ENCODE assay signal across 8 cellular contexts in genomic region chr1:151372411-151372934, GRCh38. TPM values are rescaled to one million over a fixed set of nuclear protein-coding genes. Genes with fewer than 3 reads are reported as not detected.
A peak's percentile ranks its signal among the peaks of the same experiment; 100 is the strongest.
DNase-seq lines count a peak whose midpoint lies in the region; TF ChIP-seq lines count a peak whose summit lies in the region.

SELENBP1 (minus strand) TSS chr1:151372705; CDS start chr1:151372641, 64 bp downstream.

- H3K36me3 Mint-ChIP-seq in Caco-2 (ENCODE audit: insufficient read depth, unreplicated experiment), result no peaks in the 10 kb centered on the region

- H3K27me3 ChIP-seq in Caco-2 (replicated peaks; ENCODE audit: control insufficient read depth, insufficient read depth, low read length) (no peaks in the 10 kb centered on the region), layer of hippocampus (ENCODE audit: control insufficient read depth, insufficient read depth, low read length) (no peaks in the 10 kb centered on the region), subcutaneous abdominal adipose tissue (ENCODE audit: control insufficient read depth in 5 of 5, insufficient read depth in 4 of 5, low read length in 5 of 5) (no peaks in the 10 kb centered on the region)

- POLR2A ChIA-PET in Caco-2 (lab: Charles Lee), result interaction anchor here (0.6 kb wide), 3 partner anchors 13 to 616 kb away, joined by 6 to 7 read pairs (median 7); no protein-coding TSS in a partner anchor

- no TSS peak for BruUV-seq in Caco-2 (replicated peaks; lab: Mats Ljungman, UMichigan)

- H3K9ac ChIP-seq in subcutaneous abdominal adipose tissue (ENCODE audit: low read length in 5 of 5), result peak within 1 kb of the TSS; percentile 40 to 84 (median 75)

- H3K27me3 Mint-ChIP-seq in Caco-2 (ENCODE audit: insufficient read depth, unreplicated experiment), result no peaks in the 10 kb centered on the region

- H3K9me3 ChIP-seq in Caco-2, result no peaks in the 10 kb centered on the region
- H3K9me3 ChIP-seq in subcutaneous abdominal adipose tissue (ENCODE audit: control insufficient read depth in 5 of 5, low read length in 5 of 5), result no peaks in the 10 kb centered on the region

- H3K9me3 Mint-ChIP-seq in Caco-2 (ENCODE audit: unreplicated experiment), result no peaks in the 10 kb centered on the region

- TF ChIP-seq CTCF in Caco-2 (IDR thresholded peaks at IDR 0.05; ENCODE audit: insufficient read depth in 1 of 2, low read depth in 1 of 2, low read length in 1 of 2, severe bottlenecking in 1 of 2, unreplicated experiment in 1 of 2), result no peak

- intact Hi-C loops in Caco-2 (cut with micrococcal nuclease; ENCODE audit: unreplicated experiment), result no loop called here

- CTCF ChIA-PET in Caco-2 (lab: Charles Lee), result interaction anchor here (0.6 to 1.2 kb wide), 2 partner anchors 22 to 72 kb away, joined by 3 read pairs; no protein-coding TSS in a partner anchor

- H3K27ac ChIP-seq in layer of hippocampus (ENCODE audit: low read depth, low read length) (peak within 1 kb of the TSS; percentile 84), subcutaneous abdominal adipose tissue (ENCODE audit: low read depth, low read length) (peak within 1 kb of the TSS; percentile 97)

- H3K4me3 Mint-ChIP-seq in Caco-2 (ENCODE audit: unreplicated experiment), result peak within 1 kb of the TSS; percentile 74

- H3K4me1 Mint-ChIP-seq in Caco-2 (ENCODE audit: low read depth, unreplicated experiment), result peaks cover 13% of the 10 kb centered on the region

- H3K4me3 ChIP-seq in Caco-2 (ENCODE audit: low read depth, low read length) (peak within 1 kb of the TSS; percentile 43), subcutaneous abdominal adipose tissue (ENCODE audit: low read depth in 1 of 5, low read length in 5 of 5) (peak within 1 kb of the TSS; percentile 66 to 85 (median 80))

- DNase-seq in Caco-2 (peak; percentile 74 to 80), NCI-H2196 (lab: John Stamatoyannopoulos, UW; ENCODE audit: unreplicated experiment) (peak; percentile 93), dermis blood vessel endothelial cell (peak; percentile 40), GM19238 (ENCODE audit: insufficient read length, low spot score) (no peak)
- no peak for DNase-seq in activated CD4-positive, alpha-beta T cell treated with anti-CD3 and anti-CD28 coated beads, Interleukin-2, amount 50 U/mL, for 4 hours
- DNase-seq in activated CD8-positive, alpha-beta memory T cell treated with anti-CD3 and anti-CD28 coated beads for 24 hours, result no peak

- peaks cover 14% of the 10 kb centered on the region for H3K4me1 ChIP-seq in Caco-2
- H3K4me1 ChIP-seq in subcutaneous abdominal adipose tissue (ENCODE audit: control insufficient read depth in 5 of 5, insufficient read depth in 5 of 5, low read length in 5 of 5), result peaks cover 8 to 63% (median 55%) of the 10 kb centered on the region in 5 donors

- peak within 1 kb of the TSS; percentile 84 for H3K27ac Mint-ChIP-seq in Caco-2 (ENCODE audit: unreplicated experiment)

- H3K36me3 ChIP-seq in Caco-2 (ENCODE audit: control insufficient read depth, insufficient read depth, low read length) (no peaks in the 10 kb centered on the region), subcutaneous abdominal adipose tissue (ENCODE audit: control insufficient read depth in 5 of 5, insufficient read depth in 5 of 5, low read length in 5 of 5) (peaks cover 0 to 15% (median 5%) of the 10 kb centered on the region in 5 donors)

RNA-seq across cellular contexts. Expression of gene SELENBP1, which starts in this region (rescaled TPM):
- total RNA-seq in Caco-2 (2022), result 18.5 and 18.7 TPM in 2 replicates
- 5.3 TPM in 2 replicates for total RNA-seq in dermis blood vessel endothelial cell

Comparison
In these comparisons a context has a peak if more than half of its experiments do, and no peak if none do; other contexts are left out.
1. DNase-seq: peak in Caco-2 (2 of 2), NCI-H2196 (single experiment) and dermis blood vessel endothelial cell (single experiment); none in activated CD4-positive, alpha-beta T cell treated with anti-CD3 and anti-CD28 coated beads, Interleukin-2, amount 50 U/mL, for 4 hours (0 of 2), activated CD8-positive, alpha-beta memory T cell treated with anti-CD3 and anti-CD28 coated beads for 24 hours (single experiment) and GM19238 (single experiment).